25 cellular contexts compared by ENCODE assay signal in genomic region chr15:29438714-29439076, GRCh38.
DNase-seq lines count a peak whose midpoint lies in the region; ATAC-seq and TF ChIP-seq lines count a peak whose summit lies in the region.
"Had no signal": no experiment of that assay in that cellular context is flagged by ENCODE, and none has a peak within 500 bp of the region (broad histone marks: within the 10 kb centered on the region; RNA-seq: fewer than 3 reads in every experiment).

No MANE protein-coding gene starts in this region.

- no peak for TF ChIP-seq CTCF in VCaP (conservative IDR thresholded peaks at IDR 0.05)

- DNase-seq in HT-29 (ENCODE audit: low spot score) = peak; percentile 62
- DNase-seq in left colon = no peak
- DNase-seq in ureter (ENCODE audit: low spot score) = peak; percentile 48
- no peak for DNase-seq in superior temporal gyrus (ENCODE audit: extremely low spot score)
- DNase-seq in activated CD4-positive, alpha-beta T cell treated with anti-CD3 and anti-CD28 coated beads, Interleukin-2, amount 50 U/mL, for 48 hours = no peak
- no peak for DNase-seq in sciatic nerve (ENCODE audit: low spot score)
- DNase-seq: activated CD4-positive, alpha-beta memory T cell treated with anti-CD3 and anti-CD28 coated beads for 36 hours; activated T-cell treated with anti-CD3 and anti-CD28 coated beads, Interleukin-2, amount 50 U/mL, for 72 hours; central memory CD4-positive, alpha-beta T cell; cortex of kidney; foreskin melanocyte; H9; Karpas-422; NCI-H1436 treated with DMSO at 0.1 percent for 48 hours; ovary; spleen; stimulated activated CD4-positive, alpha-beta T cell treated with anti-CD3 and anti-CD28 coated beads, Interleukin-2, amount 100 ng/mL, for 24 hours; stimulated activated naive CD8-positive, alpha-beta T cell treated with anti-CD3 and anti-CD28 coated beads, Interleukin-15, Interleukin-2, amounts not matched to agents 100 U/mL and 50 U/mL, for 24 hours; T-helper 1 cell; testis had no signal

- peak overlapping the region; percentile 85 for H3K27ac ChIP-seq in VCaP
- H3K27ac ChIP-seq: BLaER1, esophagus muscularis mucosa, ovary, right atrium auricular region, spleen, testis had no signal

- ATAC-seq in left colon (peak; percentile 79), sciatic nerve (no peak)
- ATAC-seq: activated CD4-positive, CD25-positive, alpha-beta regulatory T cell treated with anti-CD3 and anti-CD28 coated beads, Interleukin-2, amount 50 U/mL, for 24 hours; activated T-cell treated with anti-CD3 and anti-CD28 coated beads, Interleukin-2, amount 50 U/mL, for 72 hours; stimulated activated naive CD8-positive, alpha-beta T cell treated with anti-CD3 and anti-CD28 coated beads, Interleukin-15, Interleukin-2, amounts not matched to agents 100 U/mL and 50 U/mL, for 24 hours had no signal

- intact Hi-C loops in left colon (cut with DNase I, micrococcal nuclease) = no loop called here
- intact Hi-C loops in sciatic nerve (cut with DNase I) = no loop called here

Comparison
In these comparisons a context has a peak if more than half of its experiments do, and no peak if none do; other contexts are left out.
1. DNase-seq: peak in HT-29 (single experiment) and ureter (single experiment); none in left colon (0 of 2), superior temporal gyrus (single experiment), activated CD4-positive, alpha-beta T cell treated with anti-CD3 and anti-CD28 coated beads, Interleukin-2, amount 50 U/mL, for 48 hours (0 of 2) and sciatic nerve (single experiment).